16 cellular contexts compared by ENCODE assay signal in the genomic region with DNA sequence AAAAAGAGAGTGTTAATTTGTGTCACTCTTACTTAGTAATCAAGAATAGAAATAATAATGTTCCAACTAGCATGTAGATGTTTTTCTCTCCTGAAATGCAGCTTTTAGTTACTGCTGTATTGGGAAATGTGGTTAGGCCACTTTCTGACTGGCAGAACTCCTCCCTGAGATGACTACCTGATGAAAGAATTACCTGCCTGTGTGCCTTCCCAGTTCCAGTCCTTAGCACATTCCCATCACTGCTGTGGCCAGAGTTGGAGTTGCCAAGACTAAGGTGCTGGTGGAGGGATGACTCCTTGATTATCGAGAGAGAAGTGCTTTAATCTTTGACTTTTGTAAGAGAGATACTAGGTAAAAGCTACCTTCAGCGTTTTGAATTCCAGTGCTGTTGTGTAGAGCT. TPM values are rescaled to one million over a fixed set of nuclear protein-coding genes. Genes with fewer than 3 reads are reported as not detected.
DNase-seq lines count a peak whose midpoint lies in the region; ATAC-seq and TF ChIP-seq lines count a peak whose summit lies in the region.
"Had no signal": no experiment of that assay in that cellular context is flagged by ENCODE, and none has a peak within 500 bp of the region (broad histone marks: within the 10 kb centered on the region; RNA-seq: fewer than 3 reads in every experiment).

No MANE protein-coding gene starts in this region.

- peaks cover 37% of the 10 kb centered on the region for H3K27me3 Mint-ChIP-seq in activated CD4-positive, alpha-beta T cell treated with anti-CD3 and anti-CD28 coated beads, Interleukin-2, amount 10 ng/mL, durations not matched to agents 24 days and 14 days

- no peak for TF ChIP-seq CTCF in esophagus squamous epithelium (IDR thresholded peaks at IDR 0.05)
- TF ChIP-seq CTCF in mucosa of descending colon (IDR thresholded peaks at IDR 0.05): no peak

- H3K27ac ChIP-seq in esophagus squamous epithelium: peak overlapping the region; percentile 46 to 80 (median 66)
- peak overlapping the region; percentile 37 to 59 for H3K27ac ChIP-seq in aorta (ENCODE audit: low read depth in 1 of 2, low read length in 2 of 2)

- H3K9me3 Mint-ChIP-seq in activated CD4-positive, alpha-beta T cell treated with anti-CD3 and anti-CD28 coated beads, Interleukin-2, amount 10 ng/mL, durations not matched to agents 24 days and 14 days: no peaks in the 10 kb centered on the region
- H3K9me3 Mint-ChIP-seq: activated naive CD4-positive, alpha-beta T cell treated with anti-CD3 and anti-CD28 coated beads, Interleukin-2, amount 10 ng/mL, durations not matched to agents 7 days and 5 days; stimulated activated naive CD8-positive, alpha-beta T cell treated with anti-CD3 and anti-CD28 coated beads, Interleukin-15, Interleukin-2, amounts not matched to agents 100 ng/mL and 50 ng/mL, for 24 hours had no signal

- no peaks in the 10 kb centered on the region for H3K4me1 Mint-ChIP-seq in activated CD4-positive, alpha-beta T cell treated with anti-CD3 and anti-CD28 coated beads, Interleukin-2, amount 10 ng/mL, durations not matched to agents 24 days and 14 days
- H3K4me1 Mint-ChIP-seq: activated naive CD4-positive, alpha-beta T cell treated with anti-CD3 and anti-CD28 coated beads, Interleukin-2, amount 10 ng/mL, durations not matched to agents 7 days and 5 days had no signal

- H3K4me3 ChIP-seq in esophagus squamous epithelium: no peak overlapping the region
- H3K4me3 ChIP-seq in mucosa of descending colon: no peak overlapping the region
- no peak overlapping the region for H3K4me3 ChIP-seq in aorta (ENCODE audit: low read length in 2 of 2)
- H3K4me3 ChIP-seq: sigmoid colon had no signal

- H3K9me3 ChIP-seq in esophagus squamous epithelium (no peaks in the 10 kb centered on the region), mucosa of descending colon (no peaks in the 10 kb centered on the region), aorta (ENCODE audit: control insufficient read depth, low read length) (no peaks in the 10 kb centered on the region)
- H3K9me3 ChIP-seq: sigmoid colon had no signal

- H3K36me3 Mint-ChIP-seq in activated CD4-positive, alpha-beta T cell treated with anti-CD3 and anti-CD28 coated beads, Interleukin-2, amount 10 ng/mL, durations not matched to agents 24 days and 14 days (ENCODE audit: low read depth): no peaks in the 10 kb centered on the region
- H3K36me3 Mint-ChIP-seq: activated naive CD4-positive, alpha-beta T cell treated with anti-CD3 and anti-CD28 coated beads, Interleukin-2, amount 10 ng/mL, durations not matched to agents 7 days and 5 days had no signal

- WGBS in esophagus squamous epithelium, 2 donors: 32 to 57% methylated on average over 1 to 2 of the region's 2 CpGs
- WGBS in aorta, 2 donors: 28 to 41% methylated on average over 2 of the region's 2 CpGs

- H3K4me1 ChIP-seq in esophagus squamous epithelium (peaks cover 5 to 29% (median 15%) of the 10 kb centered on the region in 3 donors), mucosa of descending colon (ENCODE audit: low read depth) (peaks cover 33% of the 10 kb centered on the region), aorta (ENCODE audit: control insufficient read depth in 1 of 2, insufficient read depth in 2 of 2, low read length in 2 of 2) (peaks cover 5 to 6% of the 10 kb centered on the region in 2 donors)

- no peaks in the 10 kb centered on the region for H3K36me3 ChIP-seq in esophagus squamous epithelium
- no peaks in the 10 kb centered on the region for H3K36me3 ChIP-seq in mucosa of descending colon (ENCODE audit: low read depth)
- no peaks in the 10 kb centered on the region for H3K36me3 ChIP-seq in aorta (ENCODE audit: control insufficient read depth in 1 of 2, insufficient read depth in 2 of 2, low read length in 1 of 2)
- H3K36me3 ChIP-seq: sigmoid colon had no signal

- ATAC-seq in Right ventricle myocardium superior (ENCODE audit: poor library complexity): peak; percentile 17
- ATAC-seq in Right ventricle myocardium inferior: no peak
- ATAC-seq in mucosa of descending colon: peak; percentile 59
- ATAC-seq in aorta (ENCODE audit: low FRiP score): no peak
- ATAC-seq: SK-N-SH treated with all-trans-retinoic acid at 6 μM for 48 hours had no signal

- H3K27me3 ChIP-seq in esophagus squamous epithelium (no peaks in the 10 kb centered on the region), aorta (ENCODE audit: control insufficient read depth in 1 of 2, insufficient read depth in 2 of 2, low read length in 1 of 2) (no peaks in the 10 kb centered on the region)
- H3K27me3 ChIP-seq: sigmoid colon had no signal

- intact Hi-C loops in Right ventricle myocardium superior (cut with DNase I) (no loop called here), Right ventricle myocardium inferior (cut with DNase I) (no loop called here), esophagus squamous epithelium (cut with DNase I) (no loop called here), mucosa of descending colon (cut with DNase I, micrococcal nuclease) (no loop called here), aorta (cut with DNase I) (no loop called here)
- intact Hi-C loops in activated CD4-positive, alpha-beta T cell treated with anti-CD3 and anti-CD28 coated beads, Interleukin-2, amount 10 ng/mL, durations not matched to agents 24 days and 14 days (cut with micrococcal nuclease): no loop called here

- TF ChIP-seq POLR2A in esophagus squamous epithelium (IDR thresholded peaks at IDR 0.05): no peak

- no peak for DNase-seq in Right ventricle myocardium superior
- no peak for DNase-seq in Right ventricle myocardium inferior (ENCODE audit: missing footprints)
- no peak for DNase-seq in esophagus squamous epithelium (lab: John Stamatoyannopoulos, UW)
- no peak for DNase-seq in mucosa of descending colon
- DNase-seq in aorta: no peak
- DNase-seq in HuH-7 (ENCODE audit: low spot score): no peak
- no peak for DNase-seq in NCI-H510A (lab: John Stamatoyannopoulos, UW)
- no peak for DNase-seq in activated CD4-positive, alpha-beta T cell treated with anti-CD3 and anti-CD28 coated beads, Interleukin-2, amount 10 ng/mL, durations not matched to agents 24 days and 14 days
- DNase-seq: 8988T; activated naive CD4-positive, alpha-beta T cell treated with anti-CD3 and anti-CD28 coated beads, Interleukin-2, amount 10 ng/mL, durations not matched to agents 7 days and 5 days; EL; NCI-H146; NCI-H774; sigmoid colon had no signal

- no peak overlapping the region for H3K4me3 Mint-ChIP-seq in activated CD4-positive, alpha-beta T cell treated with anti-CD3 and anti-CD28 coated beads, Interleukin-2, amount 10 ng/mL, durations not matched to agents 24 days and 14 days
- H3K4me3 Mint-ChIP-seq: activated naive CD4-positive, alpha-beta T cell treated with anti-CD3 and anti-CD28 coated beads, Interleukin-2, amount 10 ng/mL, durations not matched to agents 7 days and 5 days; stimulated activated naive CD8-positive, alpha-beta T cell treated with anti-CD3 and anti-CD28 coated beads, Interleukin-15, Interleukin-2, amounts not matched to agents 100 ng/mL and 50 ng/mL, for 24 hours had no signal

- no peak overlapping the region for H3K27ac Mint-ChIP-seq in activated CD4-positive, alpha-beta T cell treated with anti-CD3 and anti-CD28 coated beads, Interleukin-2, amount 10 ng/mL, durations not matched to agents 24 days and 14 days
- H3K27ac Mint-ChIP-seq: activated naive CD4-positive, alpha-beta T cell treated with anti-CD3 and anti-CD28 coated beads, Interleukin-2, amount 10 ng/mL, durations not matched to agents 7 days and 5 days; stimulated activated naive CD8-positive, alpha-beta T cell treated with anti-CD3 and anti-CD28 coated beads, Interleukin-15, Interleukin-2, amounts not matched to agents 100 ng/mL and 50 ng/mL, for 24 hours had no signal

RNA-seq across cellular contexts. Expression of a gene that starts 9.5 kb away (rescaled TPM):
- total RNA-seq in Right ventricle myocardium superior (72.5 TPM), Right ventricle myocardium inferior (77.4 TPM), esophagus squamous epithelium (10 to 100 TPM; 25.7 to 37.6 (median 32.8) TPM), mucosa of descending colon (100 to 1,000 TPM in 1 of 3 donors, 10 to 100 TPM in 2; 62.3 to 104 (median 84.0) TPM), aorta (100 to 1,000 TPM in 1 of 2 donors, 10 to 100 TPM in 1; 98.0 to 107 TPM)
- 10 to 100 TPM; 10.5 to 12.0 TPM for polyA plus RNA-seq in aorta
- total RNA-seq in activated CD4-positive, alpha-beta T cell treated with anti-CD3 and anti-CD28 coated beads, Interleukin-2, amount 10 ng/mL, durations not matched to agents 24 days and 14 days: 0.65 and 0.76 TPM in 2 replicates

Comparison
In these comparisons a context has a peak if more than half of its experiments do, and no peak if none do; other contexts are left out.
1. ATAC-seq: peak in Right ventricle myocardium superior (single experiment) and mucosa of descending colon (single experiment); none in Right ventricle myocardium inferior (single experiment) and aorta (single experiment).
2. RNA of a gene that starts 9.5 kb away (total RNA-seq): 98.0 to 107 TPM in aorta, 62.3 to 104 TPM in mucosa of descending colon, 77.4 TPM in Right ventricle myocardium inferior (single experiment), 72.5 TPM in Right ventricle myocardium superior (single experiment) and 25.7 to 37.6 TPM in esophagus squamous epithelium; 0.65 to 0.76 TPM in activated CD4-positive, alpha-beta T cell treated with anti-CD3 and anti-CD28 coated beads, Interleukin-2, amount 10 ng/mL, durations not matched to agents 24 days and 14 days; every median in the first group is over 10 times any median in the second.